In genomic region chr6:48078092-48078491, GRCh38 we compare ENCODE assay signal across 19 cellular contexts. TPM values are rescaled to one million over a fixed set of nuclear protein-coding genes. Genes with fewer than 3 reads are reported as not detected.
DNase-seq lines count a peak whose midpoint lies in the region; ATAC-seq and TF ChIP-seq lines count a peak whose summit lies in the region.
"Had no signal": no experiment of that assay in that cellular context is flagged by ENCODE, and none has a peak within 500 bp of the region (broad histone marks: within the 10 kb centered on the region; RNA-seq: fewer than 3 reads in every experiment).

No MANE protein-coding gene starts in this region.

- CTCF ChIA-PET in activated naive CD4-positive, alpha-beta T cell treated with anti-CD3 and anti-CD28 coated beads for 36 hours (lab: Charles Lee), result no interaction called here
- CTCF ChIA-PET in activated CD4-positive, alpha-beta T cell treated with anti-CD3 and anti-CD28 coated beads, Interleukin-2, amount 10 ng/mL, durations not matched to agents 7 days and 5 days (lab: Charles Lee), result no interaction called here

- H3K27me3 ChIP-seq in adipocyte (replicated peaks; ENCODE audit: control insufficient read depth, insufficient read depth, low read length) (no peaks in the 10 kb centered on the region), foreskin keratinocyte (no peaks in the 10 kb centered on the region)
- H3K27me3 ChIP-seq: MG63 had no signal

- H3K27ac ChIP-seq in foreskin keratinocyte, result no peak overlapping the region
- H3K27ac ChIP-seq: PC-9 had no signal

- intact Hi-C loops in activated naive CD4-positive, alpha-beta T cell treated with anti-CD3 and anti-CD28 coated beads for 36 hours (cut with micrococcal nuclease), result no loop called here

- TF ChIP-seq CTCF in foreskin keratinocyte (conservative IDR thresholded peaks at IDR 0.05), result no peak

- H3K4me3 Mint-ChIP-seq in activated naive CD4-positive, alpha-beta T cell treated with anti-CD3 and anti-CD28 coated beads for 36 hours, result no peak overlapping the region
- no peak overlapping the region for H3K4me3 Mint-ChIP-seq in activated CD4-positive, alpha-beta T cell treated with anti-CD3 and anti-CD28 coated beads, Interleukin-2, amount 10 ng/mL, durations not matched to agents 7 days and 5 days
- H3K4me3 Mint-ChIP-seq: CD14-positive monocyte had no signal

- peak; percentile 48 for ATAC-seq in foreskin keratinocyte

- H3K27ac Mint-ChIP-seq in activated naive CD4-positive, alpha-beta T cell treated with anti-CD3 and anti-CD28 coated beads for 36 hours, result no peak overlapping the region
- H3K27ac Mint-ChIP-seq in activated CD4-positive, alpha-beta T cell treated with anti-CD3 and anti-CD28 coated beads, Interleukin-2, amount 10 ng/mL, durations not matched to agents 7 days and 5 days, result no peak overlapping the region
- H3K27ac Mint-ChIP-seq: CD14-positive monocyte had no signal

- POLR2A ChIA-PET in activated CD4-positive, alpha-beta T cell treated with anti-CD3 and anti-CD28 coated beads, Interleukin-2, amount 10 ng/mL, durations not matched to agents 7 days and 5 days (lab: Charles Lee), result no interaction called here

- H3K9me3 Mint-ChIP-seq in activated naive CD4-positive, alpha-beta T cell treated with anti-CD3 and anti-CD28 coated beads for 36 hours, result no peaks in the 10 kb centered on the region
- H3K9me3 Mint-ChIP-seq in activated CD4-positive, alpha-beta T cell treated with anti-CD3 and anti-CD28 coated beads, Interleukin-2, amount 10 ng/mL, durations not matched to agents 7 days and 5 days, result no peaks in the 10 kb centered on the region

- no peaks in the 10 kb centered on the region for H3K4me1 Mint-ChIP-seq in activated naive CD4-positive, alpha-beta T cell treated with anti-CD3 and anti-CD28 coated beads for 36 hours (ENCODE audit: low read depth)
- no peaks in the 10 kb centered on the region for H3K4me1 Mint-ChIP-seq in activated CD4-positive, alpha-beta T cell treated with anti-CD3 and anti-CD28 coated beads, Interleukin-2, amount 10 ng/mL, durations not matched to agents 7 days and 5 days
- H3K4me1 Mint-ChIP-seq: CD14-positive monocyte had no signal

- no peaks in the 10 kb centered on the region for H3K36me3 ChIP-seq in adipocyte (ENCODE audit: control insufficient read depth, insufficient read depth, low read length, severe bottlenecking)
- H3K36me3 ChIP-seq: MG63 had no signal

- H3K27me3 Mint-ChIP-seq in activated naive CD4-positive, alpha-beta T cell treated with anti-CD3 and anti-CD28 coated beads for 36 hours (ENCODE audit: low read depth), result peaks cover 2% of the 10 kb centered on the region
- H3K27me3 Mint-ChIP-seq in activated CD4-positive, alpha-beta T cell treated with anti-CD3 and anti-CD28 coated beads, Interleukin-2, amount 10 ng/mL, durations not matched to agents 7 days and 5 days, result no peaks in the 10 kb centered on the region

- H3K36me3 Mint-ChIP-seq in activated naive CD4-positive, alpha-beta T cell treated with anti-CD3 and anti-CD28 coated beads for 36 hours (ENCODE audit: low read depth), result no peaks in the 10 kb centered on the region
- H3K36me3 Mint-ChIP-seq in activated CD4-positive, alpha-beta T cell treated with anti-CD3 and anti-CD28 coated beads, Interleukin-2, amount 10 ng/mL, durations not matched to agents 7 days and 5 days (ENCODE audit: low read depth), result no peaks in the 10 kb centered on the region
- H3K36me3 Mint-ChIP-seq: CD14-positive monocyte had no signal

- H3K4me1 ChIP-seq in adipocyte (ENCODE audit: control insufficient read depth, insufficient read depth, low read length) (peaks cover 35% of the 10 kb centered on the region), foreskin keratinocyte (peaks cover 12% of the 10 kb centered on the region)

- peak; percentile 22 for DNase-seq in DMS53 (lab: John Stamatoyannopoulos, UW)
- peak; percentile 68 for DNase-seq in HT1080 (ENCODE audit: low read depth)
- peak; percentile 39 for DNase-seq in adipocyte (ENCODE audit: low read depth)
- DNase-seq in foreskin keratinocyte, result peak; percentile 49 to 60
- DNase-seq in activated naive CD4-positive, alpha-beta T cell treated with anti-CD3 and anti-CD28 coated beads for 36 hours, result no peak
- no peak for DNase-seq in activated CD4-positive, alpha-beta T cell treated with anti-CD3 and anti-CD28 coated beads, Interleukin-2, amount 10 ng/mL, durations not matched to agents 7 days and 5 days
- DNase-seq in NCI-H226, result no peak
- DNase-seq: DMS 273 treated with DMSO at 0.1 percent for 48 hours, GOT3, KG1, MG63, NCI-H1092 treated with DMSO at 0.1 percent for 48 hours, NCI-H1694, NCI-H446 treated with DMSO at 0.1 percent for 48 hours, NCI-H82, PC-9, Right ventricle myocardium superior, SK-N-SH had no signal

- H3K9ac ChIP-seq in adipocyte (ENCODE audit: low read length), result no peak overlapping the region
- H3K9ac ChIP-seq: SK-N-SH had no signal

- no peak overlapping the region for H3K4me3 ChIP-seq in adipocyte (ENCODE audit: low read length)
- H3K4me3 ChIP-seq: MG63, PC-9 had no signal

- H3K9me3 ChIP-seq in adipocyte (ENCODE audit: control insufficient read depth, low read length), result peaks cover 4% of the 10 kb centered on the region
- H3K9me3 ChIP-seq: SK-N-SH had no signal

RNA-seq across cellular contexts. Expression of gene PTCHD4, which starts 32.9 kb away (rescaled TPM):
- total RNA-seq in HT1080 (2014; rRNA removed; shearing (Covaris generic)), result 9.0 and 11.9 TPM in 2 replicates
- 6.6 and 8.7 TPM in 2 replicates for polyA plus RNA-seq in HT1080 (2015; cell fraction: cytosol; rRNA removed)
- 4.7 and 6.3 TPM in 2 replicates for polyA plus RNA-seq in HT1080 (2015; cell fraction: nucleus; rRNA removed)
- total RNA-seq in foreskin keratinocyte, result 0.20 and 0.25 TPM in 2 replicates
- polyA plus RNA-seq in foreskin keratinocyte, result 0.08 and 0.13 TPM in 2 replicates
- total RNA-seq in activated naive CD4-positive, alpha-beta T cell treated with anti-CD3 and anti-CD28 coated beads for 36 hours, result not detected
- not detected for total RNA-seq in activated CD4-positive, alpha-beta T cell treated with anti-CD3 and anti-CD28 coated beads, Interleukin-2, amount 10 ng/mL, durations not matched to agents 7 days and 5 days
- polyA plus RNA-seq: CD14-positive monocyte had no signal

Comparison
In these comparisons a context has a peak if more than half of its experiments do, and no peak if none do; other contexts are left out.
1. DNase-seq: peak in DMS53 (single experiment), HT1080 (single experiment), adipocyte (single experiment) and foreskin keratinocyte (2 of 2); none in activated naive CD4-positive, alpha-beta T cell treated with anti-CD3 and anti-CD28 coated beads for 36 hours (single experiment), activated CD4-positive, alpha-beta T cell treated with anti-CD3 and anti-CD28 coated beads, Interleukin-2, amount 10 ng/mL, durations not matched to agents 7 days and 5 days (single experiment) and NCI-H226 (single experiment).